In genomic region chr18:51941999-51942398, GRCh38 we compare ENCODE assay signal across 24 cellular contexts.
"Had no signal": no experiment of that assay in that cellular context is flagged by ENCODE, and none has a peak within 500 bp of the region (broad histone marks: within the 10 kb centered on the region; RNA-seq: fewer than 3 reads in every experiment).

No MANE protein-coding gene starts in this region.

- DNase-seq: activated B cell treated with CpG ODN at 0.5 μM for 24 hours; activated CD4-positive, alpha-beta T cell treated with anti-CD3 and anti-CD28 coated beads for 36 hours; activated CD4-positive, alpha-beta T cell treated with anti-CD3 and anti-CD28 coated beads, Interleukin-2, amount 50 U/mL, for 4 hours; activated CD8-positive, alpha-beta memory T cell treated with anti-CD3 and anti-CD28 coated beads for 24 hours; activated CD8-positive, alpha-beta memory T cell treated with anti-CD3 and anti-CD28 coated beads, Interleukin-2, amount 50 U/mL, for 4 hours; activated naive CD4-positive, alpha-beta T cell treated with Interleukin-2 at 50 U/mL for 16 hours; activated naive CD8-positive, alpha-beta T cell treated with anti-CD3 and anti-CD28 coated beads, Interleukin-2, amount 10 ng/mL, durations not matched to agents 7 days and 5 days; activated T-cell treated with anti-CD3 and anti-CD28 coated beads, Interleukin-2, amount 50 U/mL, for 24 hours; amniotic stem cell; effector memory CD4-positive, alpha-beta T cell; gastrocnemius medialis; hippocampal formation; left ventricle myocardium superior; mammary epithelial cell; natural killer cell; ovary; right cardiac atrium; stomach; transverse colon had no signal

- H3K4me3 ChIP-seq: breast epithelium, esophagus muscularis mucosa, gastrocnemius medialis, ovary, prostate gland, stomach, suprapubic skin, transverse colon had no signal

- H3K36me3 ChIP-seq: breast epithelium, esophagus muscularis mucosa, gastrocnemius medialis, ovary, prostate gland, stomach, suprapubic skin, transverse colon had no signal

- ATAC-seq: activated CD4-positive, alpha-beta T cell treated with anti-CD3 and anti-CD28 coated beads for 36 hours; gastrocnemius medialis; left ventricle myocardium superior; natural killer cell; right cardiac atrium; stimulated activated effector memory CD8-positive, alpha-beta T cell treated with anti-CD3 and anti-CD28 coated beads, Interleukin-12 subunit alpha, Interleukin-12 subunit beta, amount 100 ng/mL, for 72 hours had no signal

- H3K27me3 ChIP-seq: breast epithelium, esophagus muscularis mucosa, gastrocnemius medialis, ovary, stomach, suprapubic skin, transverse colon had no signal
